17 cellular contexts compared by ENCODE assay signal in genomic region chr21:44952929-44953627, GRCh38. TPM values are rescaled to one million over a fixed set of nuclear protein-coding genes. Genes with fewer than 3 reads are reported as not detected.
DNase-seq lines count a peak whose midpoint lies in the region; ATAC-seq and TF ChIP-seq lines count a peak whose summit lies in the region.
"Had no signal": no experiment of that assay in that cellular context is flagged by ENCODE, and none has a peak within 500 bp of the region (broad histone marks: within the 10 kb centered on the region; RNA-seq: fewer than 3 reads in every experiment).

No MANE protein-coding gene starts in this region.

- H3K4me1 ChIP-seq in neuronal stem cell (ENCODE audit: control insufficient read depth in 2 of 2, insufficient read depth in 1 of 2, low read depth in 1 of 2, low read length in 2 of 2): peaks cover 2 to 19% of the 10 kb centered on the region in 2 donors
- peaks cover 2 to 19% (median 12%) of the 10 kb centered on the region in 4 donors for H3K4me1 ChIP-seq in transverse colon
- H3K4me1 ChIP-seq: HAP-1 had no signal

- DNase-seq in NCI-H2171 treated with DMSO at 0.1 percent for 48 hours (lab: John Stamatoyannopoulos, UW): peak; percentile 87
- DNase-seq in coronary artery (ENCODE audit: low spot score): no peak
- no peak for DNase-seq in neuronal stem cell (ENCODE audit: low spot score)
- no peak for DNase-seq in transverse colon
- DNase-seq in hippocampal formation (lab: John Stamatoyannopoulos, UW): no peak
- DNase-seq: activated CD4-positive, CD25-positive, alpha-beta regulatory T cell treated with anti-CD3 and anti-CD28 coated beads, Interleukin-2, amount 50 U/mL, for 72 hours; activated CD8-positive, alpha-beta T cell treated with anti-CD3 and anti-CD28 coated beads, Interleukin-2, amount 10 ng/mL, durations not matched to agents 7 days and 5 days; activated naive CD4-positive, alpha-beta T cell treated with Interleukin-2 at 50 U/mL for 16 hours; activated T-cell treated with anti-CD3 and anti-CD28 coated beads, Interleukin-2, amount 50 U/mL, for 1 hour; COR-L47; NCI-H1105; NCI-H2081 had no signal

- no CpG with 5 or more reads among the region's 25 CpGs for WGBS in neuronal stem cell (ENCODE audit: extremely low coverage in 2 of 2, insufficient read length in 2 of 2, insufficient replicate concordance in 1 of 2), 2 donors
- 90 to 93% methylated on average over 2 to 19 of the region's 25 CpGs for WGBS in transverse colon (ENCODE audit: low coverage in 1 of 2), 2 donors

- in situ Hi-C loops in transverse colon (cut with MboI; ENCODE audit: low pct_ligation_motif_present in 1 of 4, low pct_unique_long_range_greater_than_20kb in 1 of 4, low sequenced_read_pairs in 3 of 4): loop anchor here in 1 of 4 donors (10.0 kb wide), 1 partner anchor 182 kb away; no protein-coding TSS in a partner anchor

- no peak overlapping the region for H2AFZ ChIP-seq in neuronal stem cell (ENCODE audit: low read length)

- no peaks in the 10 kb centered on the region for H3K9me3 ChIP-seq in neuronal stem cell (replicated peaks in 1 of 2; ENCODE audit: control insufficient read depth in 2 of 2, insufficient read depth in 1 of 2, low read depth in 1 of 2, low read length in 2 of 2)
- H3K9me3 ChIP-seq in transverse colon: no peaks in the 10 kb centered on the region
- H3K9me3 ChIP-seq: HAP-1, neutrophil had no signal

- peaks cover 30% of the 10 kb centered on the region for H3K79me1 ChIP-seq in neuronal stem cell (ENCODE audit: low read depth, low read length)

- no peak overlapping the region for H2BK5ac ChIP-seq in neuronal stem cell (ENCODE audit: low read length)

- H2AK5ac ChIP-seq in neuronal stem cell (ENCODE audit: low read depth, low read length): no peak overlapping the region

- peak overlapping the region; percentile 48 for H3K18ac ChIP-seq in neuronal stem cell (ENCODE audit: low read length)

- intact Hi-C loops in transverse colon (cut with DNase I; ENCODE audit: low total_unique reads): loop anchor here (10.0 kb wide), 1 partner anchor 122 kb away; the partner anchor contains the start of gene ADARB1

- H3K27me3 ChIP-seq in neuronal stem cell (ENCODE audit: control insufficient read depth in 3 of 3, insufficient read depth in 3 of 3, low read depth in 1 of 3, low read length in 3 of 3) (no peaks in the 10 kb centered on the region), transverse colon (no peaks in the 10 kb centered on the region)
- H3K27me3 ChIP-seq: neutrophil had no signal

- H3K4ac ChIP-seq in neuronal stem cell (ENCODE audit: low read length): no peak overlapping the region

- no peak overlapping the region for H4K91ac ChIP-seq in neuronal stem cell (ENCODE audit: low read depth, low read length, poor library complexity)

- H3K36me3 ChIP-seq in neuronal stem cell (replicated peaks in 1 of 2; ENCODE audit: control insufficient read depth in 2 of 2, insufficient read depth in 2 of 2, low read length in 2 of 2): peaks cover 23 to 53% of the 10 kb centered on the region in 2 donors
- H3K36me3 ChIP-seq in transverse colon: no peaks in the 10 kb centered on the region

- no peak overlapping the region for H2BK120ac ChIP-seq in neuronal stem cell (ENCODE audit: low read depth, low read length)

- H3K9ac ChIP-seq in neuronal stem cell (ENCODE audit: low read depth, low read length, poor library complexity): no peak overlapping the region

- no peak for TF ChIP-seq EP300 in transverse colon (IDR thresholded peaks at IDR 0.05; ENCODE audit: low read depth)

- no peak overlapping the region for H3K14ac ChIP-seq in neuronal stem cell (ENCODE audit: low read length)

- TF ChIP-seq POLR2A in transverse colon (IDR thresholded peaks at IDR 0.05): no peak

- no peak overlapping the region for H3K23ac ChIP-seq in neuronal stem cell (ENCODE audit: low read depth, low read length, poor library complexity)

- no peak for ATAC-seq in HG03135 (IDR thresholded peaks at IDR 0.05; ENCODE audit: unreplicated experiment)
- ATAC-seq in HG03039 (IDR thresholded peaks at IDR 0.05; ENCODE audit: unreplicated experiment): no peak
- ATAC-seq: activated CD8-positive, alpha-beta T cell treated with anti-CD3 and anti-CD28 coated beads, Interleukin-2, amount 10 ng/mL, durations not matched to agents 7 days and 5 days had no signal

- H4K8ac ChIP-seq in neuronal stem cell (ENCODE audit: low read depth, low read length): no peak overlapping the region

- no peak overlapping the region for H2BK12ac ChIP-seq in neuronal stem cell (ENCODE audit: low read length)

- no peak overlapping the region for H3K4me2 ChIP-seq in neuronal stem cell (ENCODE audit: insufficient read depth, low read length, poor library complexity, severe bottlenecking)

- H3K27ac ChIP-seq in coronary artery (peak overlapping the region; percentile 92 to 97), neuronal stem cell (replicated peaks; ENCODE audit: low read length) (no peak overlapping the region), transverse colon (peak overlapping the region in 3 of 4 donors; percentile 5 to 48 (median 17))

- TF ChIP-seq CTCF in coronary artery (IDR thresholded peaks at IDR 0.05) (no peak), transverse colon (IDR thresholded peaks at IDR 0.05) (no peak)

- no peak overlapping the region for H3K4me3 ChIP-seq in coronary artery
- no peak overlapping the region for H3K4me3 ChIP-seq in neuronal stem cell (ENCODE audit: low read length in 2 of 2)
- no peak overlapping the region for H3K4me3 ChIP-seq in transverse colon
- H3K4me3 ChIP-seq: HAP-1 had no signal

- no peak overlapping the region for H2BK15ac ChIP-seq in neuronal stem cell (ENCODE audit: low read length)

RNA-seq across cellular contexts. Expression of gene SLX9, which starts 13.2 kb away (rescaled TPM):
- polyA plus RNA-seq in neuronal stem cell (2013, experiment 1 of 2): 17.0 TPM
- 16.6 TPM for polyA plus RNA-seq in neuronal stem cell (2013, experiment 2 of 2)
- 10 to 100 TPM in 3 of 4 donors, 1 to 10 TPM in 1; 8.1 to 46.0 (median 16.6) TPM for total RNA-seq in transverse colon

RNA-seq across cellular contexts. Expression of gene ITGB2, which starts 32.4 kb away (rescaled TPM):
- 0.06 TPM for polyA plus RNA-seq in neuronal stem cell (2013, experiment 1 of 2)
- polyA plus RNA-seq in neuronal stem cell (2013, experiment 2 of 2): 0.12 TPM
- total RNA-seq in transverse colon: 10 to 100 TPM; 14.2 to 32.4 (median 24.9) TPM
- total RNA-seq: RPMI7951 had no signal
